10 cellular contexts compared by ENCODE assay signal in the genomic region with DNA sequence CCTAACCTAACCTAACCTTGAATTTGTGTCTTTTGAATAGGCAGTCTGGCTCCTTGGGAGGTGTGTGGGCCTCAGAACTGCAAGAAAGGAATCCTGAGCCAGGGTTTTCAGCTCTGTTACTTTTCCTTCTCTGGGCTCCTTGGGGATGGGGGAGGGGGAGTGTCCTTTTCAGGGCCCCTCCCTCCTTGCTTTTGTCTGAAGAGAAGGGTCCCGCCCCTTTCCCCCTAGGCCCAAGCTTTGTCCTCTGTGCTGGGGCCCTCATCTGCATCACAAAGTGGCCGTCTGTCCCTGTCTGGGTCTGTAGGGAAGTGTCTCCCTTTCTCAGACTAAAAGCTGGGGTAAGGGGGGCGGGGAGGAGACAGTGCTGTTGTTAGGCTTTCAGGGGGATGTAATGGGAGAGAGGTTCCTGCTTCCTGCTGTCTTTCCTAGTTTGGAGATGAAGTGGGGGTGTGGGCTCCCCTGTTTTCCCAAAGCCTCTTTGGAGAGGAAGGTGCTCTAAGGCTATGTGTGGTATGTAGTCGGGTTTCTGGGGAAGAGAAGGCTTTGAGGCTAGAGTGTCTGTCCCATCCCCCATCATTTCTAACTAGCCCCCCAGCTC. TPM values are rescaled to one million over a fixed set of nuclear protein-coding genes. Genes with fewer than 3 reads are reported as not detected.
DNase-seq lines count a peak whose midpoint lies in the region; ATAC-seq and TF ChIP-seq lines count a peak whose summit lies in the region.
"Had no signal": no experiment of that assay in that cellular context is flagged by ENCODE, and none has a peak within 500 bp of the region (broad histone marks: within the 10 kb centered on the region; RNA-seq: fewer than 3 reads in every experiment).

No MANE protein-coding gene starts in this region.

- H3K9ac ChIP-seq in SK-N-MC (ENCODE audit: insufficient read length): no peak overlapping the region

- no peaks in the 10 kb centered on the region for H3K27me3 ChIP-seq in cardiac muscle cell
- no peaks in the 10 kb centered on the region for H3K27me3 ChIP-seq in heart right ventricle
- H3K27me3 ChIP-seq in testis: no peaks in the 10 kb centered on the region

- H3K4me1 ChIP-seq in cardiac muscle cell (ENCODE audit: low read depth): peaks cover 40% of the 10 kb centered on the region
- peaks cover 2 to 61% (median 36%) of the 10 kb centered on the region in 9 donors for H3K4me1 ChIP-seq in heart right ventricle
- H3K4me1 ChIP-seq in testis: peaks cover 33% of the 10 kb centered on the region

- H3K36me3 ChIP-seq in cardiac muscle cell (peaks cover 8% of the 10 kb centered on the region), heart right ventricle (peaks cover 0 to 30% (median 13%) of the 10 kb centered on the region in 9 donors), SK-N-MC (ENCODE audit: insufficient read depth, low read length) (no peaks in the 10 kb centered on the region; the same call in 1 of the 2 replicates), testis (ENCODE audit: low read depth, missing control alignments) (no peaks in the 10 kb centered on the region)

- DNase-seq in cardiac muscle cell (ENCODE audit: low read depth in 1 of 2, low spot score in 1 of 2) (peak; percentile 18 to 53), heart right ventricle (no peak), SK-N-MC (ENCODE audit: low read depth, low spot score) (no peak), testis (peak; percentile 22), NCI-H446 treated with DMSO at 0.1 percent for 48 hours (lab: John Stamatoyannopoulos, UW) (no peak)
- DNase-seq: activated CD4-positive, alpha-beta memory T cell treated with anti-CD3 and anti-CD28 coated beads for 36 hours had no signal

- ATAC-seq in heart right ventricle (no peak), HG03460 (IDR thresholded peaks at IDR 0.05; ENCODE audit: unreplicated experiment) (no peak), GM18511 (IDR thresholded peaks at IDR 0.05; ENCODE audit: unreplicated experiment) (no peak)
- ATAC-seq: Panc1 had no signal

- no peaks in the 10 kb centered on the region for H3K9me3 ChIP-seq in cardiac muscle cell (ENCODE audit: low read depth)
- H3K9me3 ChIP-seq in heart right ventricle: no peaks in the 10 kb centered on the region
- H3K9me3 ChIP-seq in SK-N-MC (ENCODE audit: low read depth, low read length): no peaks in the 10 kb centered on the region
- no peaks in the 10 kb centered on the region for H3K9me3 ChIP-seq in iPS-18c (ENCODE audit: control insufficient read depth, insufficient read depth, low read length)
- no peaks in the 10 kb centered on the region for H3K9me3 ChIP-seq in testis

- intact Hi-C loops in heart right ventricle (cut with DNase I) (loop anchor here in 2 of 10 donors (10.0 kb wide), 1 partner anchor 199 kb away; the partner anchor contains the start of genes ADPRS (in 2 of the 2) and TEKT2 (in 2 of the 2)), testis (cut with DNase I; ENCODE audit: low total_unique reads) (no loop called here)

- H3K4me3 ChIP-seq in cardiac muscle cell: no peak overlapping the region
- no peak overlapping the region for H3K4me3 ChIP-seq in heart right ventricle
- peak overlapping the region; percentile 1; the same call in 1 of the 2 replicates for H3K4me3 ChIP-seq in SK-N-MC
- peak overlapping the region; percentile 40 for H3K4me3 ChIP-seq in iPS-18c (ENCODE audit: insufficient read depth, low read depth, low read length)
- H3K4me3 ChIP-seq in testis: no peak overlapping the region

- TF ChIP-seq POLR2A in testis (IDR thresholded peaks at IDR 0.05): no peak

- no peak for TF ChIP-seq CTCF in cardiac muscle cell (IDR thresholded peaks at IDR 0.05; ENCODE audit: low read depth, low read length)
- no peak for TF ChIP-seq CTCF in heart right ventricle (IDR thresholded peaks at IDR 0.05)
- no peak for TF ChIP-seq CTCF in testis (IDR thresholded peaks at IDR 0.05)

- H3K27ac ChIP-seq in cardiac muscle cell (peak overlapping the region; percentile 71), heart right ventricle (peak overlapping the region in 1 of 10 donors; percentile 29), SK-N-MC (no peak overlapping the region), testis (no peak overlapping the region)

- WGBS in heart right ventricle, 2 donors: 62 to 75% methylated on average over 4 of the region's 4 CpGs
- 57 to 65% methylated on average over 3 to 4 of the region's 4 CpGs for WGBS in testis, 2 donors

RNA-seq across cellular contexts. Expression of gene AGO1, which starts 3.1 kb away (rescaled TPM):
- total RNA-seq in cardiac muscle cell: 18.9 and 19.1 TPM in 2 replicates
- 9.6 and 10.1 TPM in 2 replicates for polyA plus RNA-seq in cardiac muscle cell
- total RNA-seq in heart right ventricle: 10 to 100 TPM; 19.5 to 26.5 (median 22.5) TPM
- 1 to 10 TPM; 1.9 to 3.1 TPM for polyA plus RNA-seq in heart right ventricle
- total RNA-seq in testis: 10 to 100 TPM; 32.3 to 41.9 TPM
- 11.5 TPM for polyA plus RNA-seq in testis (ENCODE audit: insufficient read depth, low read depth, low replicate concordance)

RNA-seq across cellular contexts. Expression of gene AGO3, which starts 44.8 kb away (rescaled TPM):
- total RNA-seq in cardiac muscle cell: 17.2 and 30.3 TPM in 2 replicates
- polyA plus RNA-seq in cardiac muscle cell: 10.7 and 20.8 TPM in 2 replicates
- total RNA-seq in heart right ventricle: 10 to 100 TPM; 12.3 to 20.7 (median 15.1) TPM
- polyA plus RNA-seq in heart right ventricle: 1 to 10 TPM; 2.2 to 3.4 TPM
- total RNA-seq in testis: 10 to 100 TPM; 42.6 to 47.2 TPM
- polyA plus RNA-seq in testis (ENCODE audit: insufficient read depth, low read depth, low replicate concordance): 22.4 TPM

Comparison
In these comparisons a context has a peak if more than half of its experiments do, and no peak if none do; other contexts are left out.
1. DNase-seq: peak in cardiac muscle cell (2 of 2) and testis (single experiment); none in heart right ventricle (0 of 2), SK-N-MC (single experiment) and NCI-H446 treated with DMSO at 0.1 percent for 48 hours (single experiment).
2. H3K4me3 ChIP-seq: peak in SK-N-MC (single experiment) and iPS-18c (single experiment); none in cardiac muscle cell (single experiment), heart right ventricle (0 of 10) and testis (0 of 2).